Comparison of ENCODE assay signal across 15 cellular contexts in the genomic region with DNA sequence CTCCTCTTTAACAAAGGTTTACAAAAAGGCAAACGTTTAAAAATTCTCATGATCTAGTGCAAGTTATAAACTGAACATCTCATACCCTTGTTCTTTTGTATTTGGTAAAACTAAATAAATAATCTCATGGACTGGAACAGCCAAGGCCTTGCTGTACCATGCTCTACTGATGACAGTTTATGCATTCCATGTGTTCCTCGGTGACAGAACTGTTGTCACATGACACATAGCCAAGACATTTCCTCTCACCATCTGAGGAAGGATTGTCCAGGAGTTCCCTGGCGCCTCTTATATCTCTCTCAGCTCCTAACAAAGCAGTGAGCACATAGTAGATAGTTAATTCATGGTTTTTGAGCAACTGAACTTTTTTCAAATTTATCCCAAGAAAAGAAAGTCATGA. TPM values are rescaled to one million over a fixed set of nuclear protein-coding genes. Genes with fewer than 3 reads are reported as not detected.
"Had no signal": no experiment of that assay in that cellular context is flagged by ENCODE, and none has a peak within 500 bp of the region (broad histone marks: within the 10 kb centered on the region; RNA-seq: fewer than 3 reads in every experiment).

No MANE protein-coding gene starts in this region.

- H3K27ac ChIP-seq: epithelial cell of prostate, upper lobe of right lung had no signal

- H3K27me3 ChIP-seq: upper lobe of right lung had no signal

- H3K36me3 ChIP-seq: upper lobe of right lung had no signal

- H3K9me3 ChIP-seq: upper lobe of right lung had no signal

- ATAC-seq: activated naive CD8-positive, alpha-beta T cell treated with anti-CD3 and anti-CD28 coated beads, Interleukin-2, amount 50 U/mL, for 24 hours; effector memory CD8-positive, alpha-beta T cell; left colon; upper lobe of right lung; WTC11 had no signal

- DNase-seq: activated CD4-positive, alpha-beta T cell treated with anti-CD3 and anti-CD28 coated beads for 48 hours; activated naive CD4-positive, alpha-beta T cell treated with Interleukin-2 at 50 U/mL for 16 hours; activated naive CD8-positive, alpha-beta T cell treated with anti-CD3 and anti-CD28 coated beads, Interleukin-2, amount 50 U/mL, for 24 hours; central memory CD4-positive, alpha-beta T cell; effector memory CD8-positive, alpha-beta T cell; immature natural killer cell; left colon; stimulated activated CD4-positive, alpha-beta T cell treated with anti-CD3 and anti-CD28 coated beads, Interleukin-4, amount 100 ng/mL, for 1 hour; stimulated activated CD8-positive, alpha-beta memory T cell treated with anti-CD3 and anti-CD28 coated beads, Interleukin-4, amount 100 ng/mL, for 48 hours; upper lobe of right lung had no signal

- H3K4me3 ChIP-seq: upper lobe of right lung had no signal

- H3K4me1 ChIP-seq: upper lobe of right lung had no signal

RNA-seq across cellular contexts. Expression of a gene that starts 12.6 kb away (rescaled TPM):
- total RNA-seq: left colon, neural crest cell, osteocyte, temporal lobe, upper lobe of right lung, WTC11 had no signal
- polyA plus RNA-seq: immature natural killer cell had no signal
